Comparison of ENCODE assay signal across 20 cellular contexts in the genomic region with DNA sequence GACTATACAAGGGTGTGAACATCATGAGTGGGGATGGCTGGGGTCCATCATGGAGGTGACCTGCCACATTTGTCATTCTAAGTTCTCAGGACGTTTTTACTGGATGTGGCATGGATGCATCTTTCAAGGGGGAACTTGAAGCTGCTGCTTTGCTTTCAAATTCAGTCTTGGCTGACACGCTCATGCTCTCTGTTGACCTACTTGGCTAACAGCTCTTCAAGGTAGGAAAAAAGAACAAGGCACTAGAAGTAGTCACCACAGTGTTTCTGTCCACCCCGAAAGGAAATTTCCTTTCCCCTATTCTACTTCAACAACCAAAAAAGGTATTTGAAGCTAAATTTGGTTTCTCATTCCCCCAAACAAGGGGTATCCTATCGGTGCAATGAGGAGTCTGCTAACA. TPM values are rescaled to one million over a fixed set of nuclear protein-coding genes. Genes with fewer than 3 reads are reported as not detected.
A peak's percentile ranks its signal among the peaks of the same experiment; 100 is the strongest.
DNase-seq lines count a peak whose midpoint lies in the region; ATAC-seq, FAIRE-seq and TF ChIP-seq lines count a peak whose summit lies in the region.
"Had no signal": no experiment of that assay in that cellular context is flagged by ENCODE, and none has a peak within 500 bp of the region (broad histone marks: within the 10 kb centered on the region; RNA-seq: fewer than 3 reads in every experiment).

No MANE protein-coding gene starts in this region.

- H3K36me3 ChIP-seq in bronchial epithelial cell (ENCODE audit: control insufficient read depth, insufficient read depth, low read length) (peaks cover 2% of the 10 kb centered on the region), thyroid gland (no peaks in the 10 kb centered on the region)

- intact Hi-C loops in thyroid gland (cut with DNase I) = no loop called here

- ATAC-seq in GM18511 (IDR thresholded peaks at IDR 0.05; ENCODE audit: unreplicated experiment) = no peak
- ATAC-seq: GM12878 had no signal

- TF ChIP-seq POLR2A in thyroid gland (IDR thresholded peaks at IDR 0.05) = no peak

- no peaks in the 10 kb centered on the region for H3K27me3 ChIP-seq in bronchial epithelial cell (ENCODE audit: control insufficient read depth, insufficient read depth, low read length)
- no peaks in the 10 kb centered on the region for H3K27me3 ChIP-seq in thyroid gland
- H3K27me3 ChIP-seq: BLaER1 treated with 17β-estradiol and CSF1 and Interleukin-3, amounts not matched to agents 10 nM and 100 nM had no signal

- DNase-seq in AG20443 (ENCODE audit: low spot score) (peak; percentile 5), DMS79 treated with DMSO at 0.1 percent for 48 hours (lab: John Stamatoyannopoulos, UW) (peak; percentile 59), bronchial epithelial cell (ENCODE audit: low read depth) (no peak), thyroid gland (peak; percentile 41 to 43), GM10266 (ENCODE audit: extremely low spot score) (no peak), NCI-H510A treated with DMSO at 0.1 percent for 48 hours (lab: John Stamatoyannopoulos, UW) (no peak)
- DNase-seq: 8988T; CD8-positive, alpha-beta memory T cell; COR-L47; DMS 273 treated with DMSO at 0.1 percent for 48 hours; DMS53; GF-D8; GM23248 had no signal

- no peaks in the 10 kb centered on the region for H3K9me3 ChIP-seq in thyroid gland
- H3K9me3 ChIP-seq: HAP-1 had no signal

- no peak for TF ChIP-seq CTCF in bronchial epithelial cell (IDR thresholded peaks at IDR 0.05; ENCODE audit: insufficient read depth, low read length, severe bottlenecking)
- TF ChIP-seq CTCF in thyroid gland (IDR thresholded peaks at IDR 0.05) = no peak
- TF ChIP-seq CTCF in GM10266 (IDR thresholded peaks at IDR 0.05; ENCODE audit: control insufficient read depth, insufficient read depth, low read depth, missing control alignments) = no peak

- no peak overlapping the region for H3K27ac ChIP-seq in thyroid gland
- H3K27ac ChIP-seq: BLaER1 treated with 17β-estradiol and CSF1 and Interleukin-3, amounts not matched to agents 10 nM and 100 nM; GM23248 had no signal

- peak; percentile 82 for FAIRE-seq in bronchial epithelial cell (lab: Jason Lieb, UNC)
- FAIRE-seq: GM12878 had no signal

- H3K4me3 ChIP-seq in bronchial epithelial cell (ENCODE audit: low read depth, low read length) = no peak overlapping the region
- H3K4me3 ChIP-seq in thyroid gland (replicated peaks in 1 of 3) = no peak overlapping the region
- H3K4me3 ChIP-seq: BLaER1 treated with 17β-estradiol and CSF1 and Interleukin-3, amounts not matched to agents 10 nM and 100 nM; GM12878; GM23248; HAP-1 had no signal

- 56 to 57% methylated on average over 4 of the region's 4 CpGs for WGBS in thyroid gland, 2 donors

- H3K4me1 ChIP-seq in thyroid gland = peaks cover 5 to 7% of the 10 kb centered on the region in 2 donors
- H3K4me1 ChIP-seq: BLaER1 treated with 17β-estradiol and CSF1 and Interleukin-3, amounts not matched to agents 10 nM and 100 nM had no signal

RNA-seq across cellular contexts. Expression of a gene that starts 15.0 kb away (rescaled TPM):
- total RNA-seq in bronchial epithelial cell (7.9 and 11.0 TPM in 2 replicates), thyroid gland (10 to 100 TPM; 15.0 to 22.1 (median 18.7) TPM)

RNA-seq across cellular contexts. Expression of a gene that starts 47.6 kb away (rescaled TPM):
- total RNA-seq in bronchial epithelial cell (not detected in 2 replicates), thyroid gland (1 to 10 TPM; 4.0 to 7.0 (median 6.7) TPM)
- total RNA-seq: A673, Daoy, GM23248, H4 had no signal

RNA-seq across cellular contexts. Expression of a gene that starts 51.9 kb away (rescaled TPM):
- total RNA-seq in bronchial epithelial cell (0.26 and 1.8 TPM in 2 replicates), thyroid gland (1 to 10 TPM; 3.9 to 8.6 (median 7.5) TPM)

Comparison
In these comparisons a context has a peak if more than half of its experiments do, and no peak if none do; other contexts are left out.
1. DNase-seq: peak in AG20443 (single experiment), DMS79 treated with DMSO at 0.1 percent for 48 hours (single experiment) and thyroid gland (2 of 2); none in bronchial epithelial cell (single experiment), GM10266 (single experiment) and NCI-H510A treated with DMSO at 0.1 percent for 48 hours (single experiment).